Comparison of ENCODE assay signal across 1 cellular context in genomic region chr17:30336369-30337171, GRCh38.
TF ChIP-seq lines count a peak whose summit lies in the region.

No MANE protein-coding gene starts in this region.

TF ChIP-seq in HEK293, 187 proteins besides CTCF, POLR2A, EP300 and RAD21 (continued from another document):
- TF ChIP-seq PRDM10 (tag by site-specific recombination; IDR thresholded peaks at IDR 0.05) (peak; percentile 34), KLF8 (tag by site-specific recombination; IDR thresholded peaks at IDR 0.05) (0 out of 2 replicates have a peak, but pooled peaks have one; percentile 7), ZBTB17 (tag by site-specific recombination; IDR thresholded peaks at IDR 0.05) (peak; percentile 65), ZFHX2 (tag by site-specific recombination; conservative IDR thresholded peaks at IDR 0.05) (no peak), ZNF692 (tag by site-specific recombination; IDR thresholded peaks at IDR 0.05) (no peak), SCRT2 (tag by site-specific recombination; IDR thresholded peaks at IDR 0.05) (0 out of 2 replicates have a peak, but pooled peaks have one; percentile 13), ZNF138 (tag by site-specific recombination; IDR thresholded peaks at IDR 0.05; ENCODE audit: borderline replicate concordance) (no peak), ZNF2 (tag by site-specific recombination; IDR thresholded peaks at IDR 0.05) (peak; percentile 17; the same call in 1 of the 2 replicates), IKZF3 (tag by site-specific recombination; IDR thresholded peaks at IDR 0.05) (peak; percentile 69), YY1 (tag by site-specific recombination; IDR thresholded peaks at IDR 0.05) (peak; percentile 81), ZNF501 (tag by site-specific recombination; IDR thresholded peaks at IDR 0.05) (0 out of 2 replicates have a peak, but pooled peaks have one; percentile 34), SETDB1 (IDR thresholded peaks at IDR 0.05; ENCODE audit: insufficient read length, low read length) (peak; percentile 43), ZBTB8A (tag by site-specific recombination; IDR thresholded peaks at IDR 0.05) (0 out of 2 replicates have a peak, but pooled peaks have one; percentile 20)
TF ChIP-seq in HEK293: peak in this region for 19.
